ENCODE assay signal across 1 cellular context in the genomic region with DNA sequence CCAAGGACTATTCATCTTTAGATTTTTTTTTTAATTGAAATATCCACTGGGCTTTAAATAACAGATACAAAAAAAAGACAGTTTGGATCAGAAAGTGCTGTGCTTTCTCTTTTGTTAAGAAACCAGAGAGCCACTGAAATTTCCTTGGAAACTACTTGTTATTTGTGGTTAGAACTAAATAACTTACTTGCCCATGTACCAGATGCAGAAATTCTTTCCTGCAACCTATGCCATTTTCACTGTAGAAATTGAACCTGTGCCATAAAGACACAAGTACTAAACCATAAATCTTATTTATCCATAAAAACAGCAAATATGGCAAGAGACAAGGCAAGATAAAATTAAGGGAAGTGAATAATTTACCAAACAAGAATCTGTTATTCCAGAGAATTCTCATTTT.
A peak's percentile ranks its signal among the peaks of the same experiment; 100 is the strongest.
TF ChIP-seq lines count a peak whose summit lies in the region.

No MANE protein-coding gene starts in this region.

TF ChIP-seq in SK-N-SH, 30 proteins besides CTCF, POLR2A, EP300 and RAD21:
- TF ChIP-seq FOXJ3 (CRISPR knock-in tag; IDR thresholded peaks at IDR 0.05) (no peak), TCF12 (IDR thresholded peaks at IDR 0.05) (peak; percentile 22; the same call in 1 of the 2 replicates)
